ENCODE assay signal across 31 cellular contexts in genomic region chr13:19658192-19658591, GRCh38. TPM values are rescaled to one million over a fixed set of nuclear protein-coding genes. Genes with fewer than 3 reads are reported as not detected.
DNase-seq lines count a peak whose midpoint lies in the region; ATAC-seq, FAIRE-seq and TF ChIP-seq lines count a peak whose summit lies in the region.
"Had no signal": no experiment of that assay in that cellular context is flagged by ENCODE, and none has a peak within 500 bp of the region (broad histone marks: within the 10 kb centered on the region; RNA-seq: fewer than 3 reads in every experiment).

No MANE protein-coding gene starts in this region.

- no peak overlapping the region for H3K9ac ChIP-seq in HepG2 (ENCODE audit: insufficient read depth, low read depth, low read length)

- TF ChIP-seq POLR2A in HepG2 (IDR thresholded peaks at IDR 0.05; ENCODE audit: insufficient read depth in 1 of 2, low read depth in 2 of 2, low read length in 2 of 2): no peak
- no peak for TF ChIP-seq POLR2A in right lobe of liver (IDR thresholded peaks at IDR 0.05)

- FAIRE-seq in HepG2 (lab: Jason Lieb, UNC): no peak
- FAIRE-seq: D721Med, islet of Langerhans, pancreas had no signal

- WGBS in HepG2 (ENCODE audit: low lambda C conversion rate): 67% methylated on average over 4 of the region's 4 CpGs
- 61% methylated on average over 4 of the region's 4 CpGs for WGBS in right lobe of liver (ENCODE audit: insufficient coverage, low coverage, low lambda C conversion rate, missing lambda C conversion rate)

- DNase-seq in HepG2 (ENCODE audit: low spot score): no peak
- no peak for DNase-seq in right lobe of liver
- no peak for DNase-seq in activated B cell treated with CpG ODN at 0.5 μM for 24 hours
- no peak for DNase-seq in immature natural killer cell
- DNase-seq in stimulated activated naive CD4-positive, alpha-beta T cell (lab: John Stamatoyannopoulos, UW): no peak
- DNase-seq: ACHN; activated CD4-positive, alpha-beta T cell treated with anti-CD3 and anti-CD28 coated beads for 1 hour; activated T-cell treated with anti-CD3 and anti-CD28 coated beads, Interleukin-2, amount 50 U/mL, for 72 hours; hippocampal formation; IMR-90; left ventricle myocardium superior; NCI-H1417; NCI-H2107; NCI-H446 treated with DMSO at 0.1 percent for 48 hours; OCI-M1; pancreas; Right ventricle myocardium superior; spleen; stimulated activated CD4-positive, alpha-beta T cell treated with anti-CD3 and anti-CD28 coated beads, Interleukin-2, amount 100 ng/mL, for 48 hours; stimulated activated naive CD4-positive, alpha-beta T cell treated with Interleukin-2 at 50 U/mL for 16 hours; T-cell; testis; uterus had no signal

- H3K36me3 Mint-ChIP-seq in activated B cell treated with CpG ODN at 0.5 μM for 24 hours (ENCODE audit: low read depth): peaks cover 69% of the 10 kb centered on the region
- peaks cover 11 to 43% (median 19%) of the 10 kb centered on the region in 3 donors for H3K36me3 Mint-ChIP-seq in immature natural killer cell

- H3K27me3 Mint-ChIP-seq in activated B cell treated with CpG ODN at 0.5 μM for 24 hours (no peaks in the 10 kb centered on the region), immature natural killer cell (ENCODE audit: low read depth in 3 of 3) (peaks cover 0 to 2% (median 0%) of the 10 kb centered on the region in 3 donors)
- H3K27me3 Mint-ChIP-seq: activated naive CD4-positive, alpha-beta T cell treated with anti-CD3 and anti-CD28 coated beads, Interleukin-2, amount 50 U/mL, for 24 hours; T-cell had no signal

- no peak overlapping the region for H2AFZ ChIP-seq in HepG2 (ENCODE audit: low read length)

- no peak overlapping the region for H3K4me2 ChIP-seq in HepG2 (ENCODE audit: low read depth, low read length)

- TF ChIP-seq CTCF in HepG2 (CRISPR knock-in tag; IDR thresholded peaks at IDR 0.05) (no peak), right lobe of liver (IDR thresholded peaks at IDR 0.05) (no peak), activated B cell treated with CpG ODN at 0.5 μM for 24 hours (IDR thresholded peaks at IDR 0.05) (no peak)

- H4K20me1 ChIP-seq in HepG2 (ENCODE audit: insufficient read depth, low read length): no peaks in the 10 kb centered on the region

- no peak overlapping the region for H3K4me3 Mint-ChIP-seq in activated B cell treated with CpG ODN at 0.5 μM for 24 hours
- no peak overlapping the region for H3K4me3 Mint-ChIP-seq in immature natural killer cell
- H3K4me3 Mint-ChIP-seq: activated naive CD4-positive, alpha-beta T cell treated with anti-CD3 and anti-CD28 coated beads, Interleukin-2, amount 50 U/mL, for 24 hours; activated T-cell treated with anti-CD3 and anti-CD28 coated beads, Interleukin-2, amount 50 U/mL, for 72 hours; T-cell had no signal

- in situ Hi-C loops in HepG2 (cut with HindIII; ENCODE audit: extremely low pct_ligation_motif_present, low pct_unique_long_range_greater_than_20kb): no loop called here

- H3K9me3 ChIP-seq in HepG2 (ENCODE audit: low read length): no peaks in the 10 kb centered on the region
- no peaks in the 10 kb centered on the region for H3K9me3 ChIP-seq in right lobe of liver
- H3K9me3 ChIP-seq: gastroesophageal sphincter, pancreas, right atrium auricular region, spleen, testis, uterus had no signal

- H3K27me3 ChIP-seq in HepG2 (ENCODE audit: control insufficient read depth in 1 of 2, insufficient read depth in 2 of 2, low read length in 2 of 2): no peaks in the 10 kb centered on the region
- no peaks in the 10 kb centered on the region for H3K27me3 ChIP-seq in right lobe of liver
- H3K27me3 ChIP-seq: gastroesophageal sphincter, pancreas, right atrium auricular region, spleen, testis, uterus had no signal

- H3K79me2 ChIP-seq in HepG2 (ENCODE audit: insufficient read depth, low read length): no peaks in the 10 kb centered on the region

- H3K4me1 Mint-ChIP-seq in activated B cell treated with CpG ODN at 0.5 μM for 24 hours (no peaks in the 10 kb centered on the region), immature natural killer cell (peaks cover 1 to 13% of the 10 kb centered on the region in 2 donors)
- H3K4me1 Mint-ChIP-seq: activated naive CD4-positive, alpha-beta T cell treated with anti-CD3 and anti-CD28 coated beads, Interleukin-2, amount 50 U/mL, for 24 hours; T-cell had no signal

- CTCF ChIA-PET in HepG2 (lab: Yijun Ruan, JAX; ENCODE audit: low intra/inter-chr PET ratio, low total read pairs): no interaction called here
- CTCF ChIA-PET in activated B cell treated with CpG ODN at 0.5 μM for 24 hours (lab: Charles Lee): no interaction called here

- TF ChIP-seq RAD21 in HepG2 (CRISPR knock-in tag; IDR thresholded peaks at IDR 0.05): no peak

- no peaks in the 10 kb centered on the region for H3K4me1 ChIP-seq in HepG2 (ENCODE audit: insufficient read depth, low read length)
- no peaks in the 10 kb centered on the region for H3K4me1 ChIP-seq in right lobe of liver
- H3K4me1 ChIP-seq: gastroesophageal sphincter, pancreas, right atrium auricular region, spleen, testis, uterus had no signal

- peaks cover 2 to 31% of the 10 kb centered on the region in 2 experiments; a peak in 3 of 5 replicates for H3K36me3 ChIP-seq in HepG2 (replicated peaks in 1 of 2; ENCODE audit: control insufficient read depth in 1 of 2, insufficient read depth in 2 of 2, low read length in 2 of 2)
- H3K36me3 ChIP-seq in right lobe of liver: peaks cover 0 to 43% (median 14%) of the 10 kb centered on the region in 4 donors
- H3K36me3 ChIP-seq: uterus had no signal

- no peaks in the 10 kb centered on the region for H3K9me3 Mint-ChIP-seq in activated B cell treated with CpG ODN at 0.5 μM for 24 hours
- no peaks in the 10 kb centered on the region for H3K9me3 Mint-ChIP-seq in immature natural killer cell
- H3K9me3 Mint-ChIP-seq: activated naive CD4-positive, alpha-beta T cell treated with anti-CD3 and anti-CD28 coated beads, Interleukin-2, amount 50 U/mL, for 24 hours; activated T-cell treated with anti-CD3 and anti-CD28 coated beads, Interleukin-2, amount 50 U/mL, for 72 hours; T-cell had no signal

- H3K27ac ChIP-seq in HepG2 (ENCODE audit: extremely low read length, insufficient read depth, low read length) (no peak overlapping the region), right lobe of liver (no peak overlapping the region)
- H3K27ac ChIP-seq: gastroesophageal sphincter, pancreas, right atrium auricular region, spleen, testis, uterus had no signal

- intact Hi-C loops in HepG2 (cut with micrococcal nuclease; ENCODE audit: unreplicated experiment): no loop called here
- intact Hi-C loops in right lobe of liver (cut with DNase I): no loop called here
- intact Hi-C loops in activated B cell treated with CpG ODN at 0.5 μM for 24 hours (cut with micrococcal nuclease): no loop called here

- TF ChIP-seq EP300 in HepG2 (IDR thresholded peaks at IDR 0.05; ENCODE audit: low read depth in 2 of 2, low read length in 2 of 2): no peak
- no peak for TF ChIP-seq EP300 in HepG2 (CRISPR knock-in tag; IDR thresholded peaks at IDR 0.05; ENCODE audit: borderline replicate concordance)

- H3K27ac Mint-ChIP-seq in activated B cell treated with CpG ODN at 0.5 μM for 24 hours (peak overlapping the region; percentile 18), immature natural killer cell (peak overlapping the region; percentile 3 to 77 (median 34))

- ATAC-seq in HepG2 (peak; percentile 32; the same call in 2 of the 3 replicates), right lobe of liver (no peak), activated B cell treated with CpG ODN at 0.5 μM for 24 hours (ENCODE audit: low read depth) (no peak), HG03159 (IDR thresholded peaks at IDR 0.05; ENCODE audit: unreplicated experiment) (no peak), HG03457 (IDR thresholded peaks at IDR 0.05; ENCODE audit: unreplicated experiment) (no peak), HG02938 (IDR thresholded peaks at IDR 0.05; ENCODE audit: unreplicated experiment) (no peak)
- ATAC-seq: gastroesophageal sphincter, left ventricle myocardium superior, pancreas, T-cell had no signal

- H3K4me3 ChIP-seq in HepG2 (replicated peaks in 1 of 3; ENCODE audit: insufficient read depth in 1 of 3, low read depth in 2 of 3, low read length in 3 of 3): no peak overlapping the region
- no peak overlapping the region for H3K4me3 ChIP-seq in right lobe of liver
- H3K4me3 ChIP-seq: gastroesophageal sphincter, pancreas, right atrium auricular region, spleen, testis, uterus had no signal

- BruUV-seq in HepG2 (replicated peaks; lab: Mats Ljungman, UMichigan): no TSS peak

- POLR2A ChIA-PET in HepG2 (lab: Yijun Ruan, JAX): no interaction called here
- POLR2A ChIA-PET in activated B cell treated with CpG ODN at 0.5 μM for 24 hours (lab: Charles Lee): no interaction called here

TF ChIP-seq in HepG2, 621 proteins besides CTCF, POLR2A, EP300 and RAD21 (continues in another document):
- TF ChIP-seq ZNF20 (CRISPR knock-in tag; IDR thresholded peaks at IDR 0.05) (no peak), ONECUT2 (CRISPR knock-in tag; IDR thresholded peaks at IDR 0.05) (no peak), ZNF101 (CRISPR knock-in tag; IDR thresholded peaks at IDR 0.05; ENCODE audit: borderline replicate concordance, low read depth) (no peak)

RNA-seq across cellular contexts. Expression of gene MPHOSPH8, which starts 24.7 kb away (rescaled TPM):
- total RNA-seq in HepG2 (2016; rRNA removed; fragmentation: Illumina TruSeq; extraction: Trizol): 20.9 and 27.6 TPM in 2 replicates
- 5.8 and 6.9 TPM in 2 replicates for total RNA-seq in HepG2 (2016; cell fraction: cytosol; rRNA removed; fragmentation: Illumina TruSeq; extraction: Trizol; ENCODE audit: low read depth)
- 20.3 and 27.2 TPM in 2 replicates for total RNA-seq in HepG2 (2016; cell fraction: insoluble cytoplasmic fraction; rRNA removed; fragmentation: Illumina TruSeq; extraction: Trizol)
- 9.7 and 10.4 TPM in 2 replicates for total RNA-seq in HepG2 (2016; cell fraction: membrane; rRNA removed; fragmentation: Illumina TruSeq; extraction: Trizol)
- total RNA-seq in HepG2 (2016; cell fraction: nucleus; rRNA removed; fragmentation: Illumina TruSeq; extraction: Trizol): 18.4 and 21.3 TPM in 2 replicates
- 17.3 and 17.8 TPM in 2 replicates for polyA plus RNA-seq in HepG2 (2011; rRNA removed)
- 6.9 and 9.8 TPM in 2 replicates for polyA plus RNA-seq in HepG2 (2011; cell fraction: cytosol; rRNA removed)
- polyA plus RNA-seq in HepG2 (2011; cell fraction: nucleus; rRNA removed): 25.9 and 34.4 TPM in 2 replicates
- 26.5 and 26.8 TPM in 2 replicates for polyA plus RNA-seq in HepG2 (2012)
- polyA plus RNA-seq in HepG2 (2016; cell fraction: cytosol; fragmentation: Illumina TruSeq; extraction: Trizol; ENCODE audit: low read depth): 1.7 and 2.0 TPM in 2 replicates
- 26.1 and 27.7 TPM in 2 replicates for polyA plus RNA-seq in HepG2 (2016; cell fraction: insoluble cytoplasmic fraction; fragmentation: Illumina TruSeq; extraction: Trizol; ENCODE audit: low read depth)
- polyA plus RNA-seq in HepG2 (2016; cell fraction: membrane; fragmentation: Illumina TruSeq; extraction: Trizol; ENCODE audit: low read depth): 3.9 and 4.4 TPM in 2 replicates
- 40.7 and 42.0 TPM in 2 replicates for polyA plus RNA-seq in HepG2 (2016; cell fraction: nucleus; fragmentation: Illumina TruSeq; extraction: Trizol; ENCODE audit: insufficient read depth, low read depth)
- polyA minus RNA-seq in HepG2 (2011; rRNA and poly(A)+ RNA removed; ENCODE audit: low replicate concordance): 3.8 and 8.2 TPM in 2 replicates
- polyA minus RNA-seq in HepG2 (2011; cell fraction: cytosol; rRNA and poly(A)+ RNA removed): 4.9 and 8.0 TPM in 2 replicates
- 19.4 and 29.7 TPM in 2 replicates for polyA minus RNA-seq in HepG2 (2011; cell fraction: nucleus; rRNA and poly(A)+ RNA removed)
- total RNA-seq in right lobe of liver: 10 to 100 TPM in 4 of 6 experiments, 1 to 10 TPM in 2; 7.3 to 15.4 (median 10.2) TPM
- 32.5 and 43.6 TPM in 2 replicates for total RNA-seq in activated B cell treated with CpG ODN at 0.5 μM for 24 hours
- polyA plus RNA-seq in immature natural killer cell: 10 to 100 TPM in 1 of 3 donors, 1 to 10 TPM in 2; 3.9 to 20.5 (median 7.2) TPM
